In genomic region chr13:38452656-38453055, GRCh38 we compare ENCODE assay signal across 25 cellular contexts.
DNase-seq lines count a peak whose midpoint lies in the region; ATAC-seq, FAIRE-seq and TF ChIP-seq lines count a peak whose summit lies in the region.
"Had no signal": no experiment of that assay in that cellular context is flagged by ENCODE, and none has a peak within 500 bp of the region (broad histone marks: within the 10 kb centered on the region; RNA-seq: fewer than 3 reads in every experiment).

No MANE protein-coding gene starts in this region.

- H3K4me3 Mint-ChIP-seq in activated T-cell treated with anti-CD3 and anti-CD28 coated beads, Interleukin-2, amount 50 U/mL, for 72 hours = no peak overlapping the region
- H3K4me3 Mint-ChIP-seq: CD14-positive monocyte; CD4-positive, alpha-beta memory T cell; CD4-positive, CD25-positive, alpha-beta regulatory T cell; CD8-positive, alpha-beta memory T cell had no signal

- POLR2A ChIA-PET in HepG2 (lab: Yijun Ruan, JAX) (no interaction called here), K562 (lab: Yijun Ruan, JAX) (no interaction called here)

- H3K4me1 ChIP-seq in HepG2 (ENCODE audit: insufficient read depth, low read length) (no peaks in the 10 kb centered on the region), right lobe of liver (no peaks in the 10 kb centered on the region), K562 (replicated peaks in 1 of 2; ENCODE audit: control insufficient read depth in 2 of 2, insufficient read depth in 2 of 2, low read length in 2 of 2) (no peaks in the 10 kb centered on the region)
- H3K4me1 ChIP-seq: BE2C, BLaER1 had no signal

- H3K27me3 ChIP-seq in HepG2 (ENCODE audit: control insufficient read depth in 1 of 2, insufficient read depth in 2 of 2, low read length in 2 of 2) = no peaks in the 10 kb centered on the region
- no peaks in the 10 kb centered on the region for H3K27me3 ChIP-seq in right lobe of liver
- H3K27me3 ChIP-seq in K562 (ENCODE audit: control insufficient read depth in 2 of 2, insufficient read depth in 2 of 2, low read length in 2 of 2) = no peaks in the 10 kb centered on the region
- H3K27me3 ChIP-seq: BE2C, BLaER1 had no signal

- BruUV-seq in HepG2 (replicated peaks; lab: Mats Ljungman, UMichigan) (no TSS peak), K562 (replicated peaks; lab: Mats Ljungman, UMichigan) (no TSS peak)

- no peak overlapping the region for H3K4me3 ChIP-seq in HepG2 (replicated peaks in 1 of 3; ENCODE audit: insufficient read depth in 1 of 3, low read depth in 2 of 3, low read length in 3 of 3)
- H3K4me3 ChIP-seq in right lobe of liver = no peak overlapping the region
- no peak overlapping the region for H3K4me3 ChIP-seq in K562
- H3K4me3 ChIP-seq: BLaER1, GM12878 had no signal

- H3K27me3 Mint-ChIP-seq in activated T-cell treated with anti-CD3 and anti-CD28 coated beads, Interleukin-2, amount 50 U/mL, for 72 hours (ENCODE audit: low read depth) = no peaks in the 10 kb centered on the region
- H3K27me3 Mint-ChIP-seq: CD4-positive, alpha-beta memory T cell; CD4-positive, CD25-positive, alpha-beta regulatory T cell; CD8-positive, alpha-beta memory T cell had no signal

- CTCF ChIA-PET in HepG2 (lab: Yijun Ruan, JAX; ENCODE audit: low intra/inter-chr PET ratio, low total read pairs) = no interaction called here
- CTCF ChIA-PET in K562 (lab: Yijun Ruan, JAX; ENCODE audit: low intra/inter-chr PET ratio) = no interaction called here

- no peaks in the 10 kb centered on the region for H3K9me1 ChIP-seq in K562 (ENCODE audit: control insufficient read depth, insufficient read depth, low read length)

- no peak overlapping the region for H3K9ac ChIP-seq in HepG2 (ENCODE audit: insufficient read depth, low read depth, low read length)
- H3K9ac ChIP-seq in K562 (ENCODE audit: insufficient read depth in 1 of 2, low read depth in 2 of 2, low read length in 2 of 2) = no peak overlapping the region
- H3K9ac ChIP-seq: BLaER1 had no signal

- TF ChIP-seq EP300 in HepG2 (IDR thresholded peaks at IDR 0.05; ENCODE audit: low read depth in 2 of 2, low read length in 2 of 2) = no peak
- TF ChIP-seq EP300 in HepG2 (CRISPR knock-in tag; IDR thresholded peaks at IDR 0.05; ENCODE audit: borderline replicate concordance) = no peak
- TF ChIP-seq EP300 in K562 (IDR thresholded peaks at IDR 0.05; ENCODE audit: low read length) = no peak

- H3K4me1 Mint-ChIP-seq in activated T-cell treated with anti-CD3 and anti-CD28 coated beads, Interleukin-2, amount 50 U/mL, for 72 hours (ENCODE audit: low read depth) = no peaks in the 10 kb centered on the region
- H3K4me1 Mint-ChIP-seq: CD14-positive monocyte; CD4-positive, alpha-beta memory T cell; CD4-positive, CD25-positive, alpha-beta regulatory T cell; CD8-positive, alpha-beta memory T cell had no signal

- H2AFZ ChIP-seq in HepG2 (ENCODE audit: low read length) (no peak overlapping the region), K562 (ENCODE audit: low read depth, low read length) (no peak overlapping the region)

- 20% methylated on average over 3 of the region's 3 CpGs for WGBS in HepG2 (ENCODE audit: low lambda C conversion rate)
- WGBS in right lobe of liver (ENCODE audit: insufficient coverage, low coverage, low lambda C conversion rate, missing lambda C conversion rate) = 56% methylated on average over 3 of the region's 3 CpGs
- 0% methylated on average over 3 of the region's 3 CpGs for WGBS in K562 (ENCODE audit: insufficient coverage, low coverage, missing lambda C conversion rate)

- H3K36me3 ChIP-seq in HepG2 (replicated peaks in 1 of 2; ENCODE audit: control insufficient read depth in 1 of 2, insufficient read depth in 2 of 2, low read length in 2 of 2) (no peaks in the 10 kb centered on the region), right lobe of liver (no peaks in the 10 kb centered on the region), K562 (ENCODE audit: control insufficient read depth, insufficient read depth, low read length) (no peaks in the 10 kb centered on the region)
- H3K36me3 ChIP-seq: BE2C, BLaER1 had no signal

- H3K27ac ChIP-seq in HepG2 (ENCODE audit: extremely low read length, insufficient read depth, low read length) = no peak overlapping the region
- no peak overlapping the region for H3K27ac ChIP-seq in right lobe of liver
- no peak overlapping the region for H3K27ac ChIP-seq in K562 (ENCODE audit: extremely low read depth, low read depth, low read length)
- H3K27ac ChIP-seq: 22Rv1, BLaER1 had no signal

- H4K20me1 ChIP-seq in HepG2 (ENCODE audit: insufficient read depth, low read length) = no peaks in the 10 kb centered on the region
- H4K20me1 ChIP-seq in K562 (replicated peaks; ENCODE audit: control insufficient read depth, insufficient read depth, low read length) = no peaks in the 10 kb centered on the region
- H4K20me1 ChIP-seq: BLaER1 had no signal

- H3K27ac Mint-ChIP-seq in activated T-cell treated with anti-CD3 and anti-CD28 coated beads, Interleukin-2, amount 50 U/mL, for 72 hours = no peak overlapping the region
- H3K27ac Mint-ChIP-seq: CD14-positive monocyte; CD4-positive, alpha-beta memory T cell; CD4-positive, CD25-positive, alpha-beta regulatory T cell; CD8-positive, alpha-beta memory T cell had no signal

- H3K4me2 ChIP-seq in HepG2 (ENCODE audit: low read depth, low read length) (no peak overlapping the region), K562 (ENCODE audit: insufficient read depth, low read length) (no peak overlapping the region)
- H3K4me2 ChIP-seq: BLaER1 had no signal

- H3K36me3 Mint-ChIP-seq in activated T-cell treated with anti-CD3 and anti-CD28 coated beads, Interleukin-2, amount 50 U/mL, for 72 hours (ENCODE audit: insufficient read depth in 2 of 2) = no peaks in the 10 kb centered on the region
- H3K36me3 Mint-ChIP-seq: CD14-positive monocyte; CD4-positive, alpha-beta memory T cell; CD4-positive, CD25-positive, alpha-beta regulatory T cell; CD8-positive, alpha-beta memory T cell had no signal

- no peaks in the 10 kb centered on the region for H3K9me3 ChIP-seq in HepG2 (ENCODE audit: low read length)
- no peaks in the 10 kb centered on the region for H3K9me3 ChIP-seq in right lobe of liver
- no peaks in the 10 kb centered on the region for H3K9me3 ChIP-seq in K562 (replicated peaks; ENCODE audit: control insufficient read depth, insufficient read depth, low read depth, low read length)
- H3K9me3 ChIP-seq: BE2C, BLaER1 had no signal

- H3K79me2 ChIP-seq in HepG2 (ENCODE audit: insufficient read depth, low read length) = no peaks in the 10 kb centered on the region
- no peaks in the 10 kb centered on the region for H3K79me2 ChIP-seq in K562 (ENCODE audit: control insufficient read depth, insufficient read depth, low read length)

- no peak for ATAC-seq in HepG2
- no peak for ATAC-seq in right lobe of liver
- ATAC-seq in K562 = no peak
- ATAC-seq in activated T-cell treated with anti-CD3 and anti-CD28 coated beads, Interleukin-2, amount 50 U/mL, for 72 hours (replicated peaks in 1 of 2) = no peak
- ATAC-seq in GM19324 (IDR thresholded peaks at IDR 0.05; ENCODE audit: low FRiP score, unreplicated experiment) = no peak
- ATAC-seq: GM12878 had no signal

- no peaks in the 10 kb centered on the region for H3K9me3 Mint-ChIP-seq in activated T-cell treated with anti-CD3 and anti-CD28 coated beads, Interleukin-2, amount 50 U/mL, for 72 hours
- H3K9me3 Mint-ChIP-seq: CD4-positive, alpha-beta memory T cell; CD8-positive, alpha-beta memory T cell had no signal

- no peak for TF ChIP-seq POLR2A in HepG2 (IDR thresholded peaks at IDR 0.05; ENCODE audit: insufficient read depth in 1 of 2, low read depth in 2 of 2, low read length in 2 of 2)
- no peak for TF ChIP-seq POLR2A in right lobe of liver (IDR thresholded peaks at IDR 0.05)
- TF ChIP-seq POLR2A in K562 (conservative IDR thresholded peaks at IDR 0.05) = no peak

- FAIRE-seq in HepG2 (lab: Jason Lieb, UNC) (no peak), K562 (lab: Jason Lieb, UNC) (no peak)
- FAIRE-seq: GM12878, GM12892, GM18507 had no signal

- no peak for DNase-seq in HepG2 (ENCODE audit: low spot score)
- DNase-seq in right lobe of liver = no peak
- DNase-seq in K562 (ENCODE audit: extremely low read depth in 1 of 4, low spot score in 3 of 4) = no peak
- no peak for DNase-seq in activated T-cell treated with anti-CD3 and anti-CD28 coated beads, Interleukin-2, amount 50 U/mL, for 72 hours
- DNase-seq: ACHN; BE2C; C1 segment of cervical spinal cord; CD4-positive, alpha-beta memory T cell; CD4-positive, CD25-positive, alpha-beta regulatory T cell; CD8-positive, alpha-beta memory T cell; COR-L47; DMS 273 treated with DMSO at 0.1 percent for 48 hours; DMS153; DMS53; DMS79; DND-41; EL; GDM1 had no signal

- intact Hi-C loops in HepG2 (cut with micrococcal nuclease; ENCODE audit: unreplicated experiment) (no loop called here), right lobe of liver (cut with DNase I) (no loop called here), K562 (cut with micrococcal nuclease) (no loop called here)

- TF ChIP-seq CTCF in HepG2 (CRISPR knock-in tag; IDR thresholded peaks at IDR 0.05) (no peak), right lobe of liver (IDR thresholded peaks at IDR 0.05) (no peak), K562 (IDR thresholded peaks at IDR 0.05 in 2 of 3, conservative IDR thresholded peaks at IDR 0.05 in 1 of 3; ENCODE audit: insufficient read depth in 2 of 3, low read depth in 1 of 3, low read length in 3 of 3) (no peak)

- in situ Hi-C loops in HepG2 (cut with HindIII; ENCODE audit: extremely low pct_ligation_motif_present, low pct_unique_long_range_greater_than_20kb) = no loop called here
- in situ Hi-C loops in K562 (cut with MboI) = no loop called here

- no peak for TF ChIP-seq RAD21 in HepG2 (CRISPR knock-in tag; IDR thresholded peaks at IDR 0.05)
- TF ChIP-seq RAD21 in K562 (CRISPR knock-in tag; conservative IDR thresholded peaks at IDR 0.05 in 1 of 2, IDR thresholded peaks at IDR 0.05 in 1 of 2) = no peak

TF ChIP-seq in HepG2, 621 proteins besides CTCF, POLR2A, EP300 and RAD21 (continues in another document):
- no peak for TF ChIP-seq ZNF670 (CRISPR knock-in tag; IDR thresholded peaks at IDR 0.05; ENCODE audit: borderline replicate concordance)
- TF ChIP-seq MAFK (conservative IDR thresholded peaks at IDR 0.05 in 1 of 2, IDR thresholded peaks at IDR 0.05 in 1 of 2; ENCODE audit: low read length in 2 of 2) = peak; percentile 74
- no peak for TF ChIP-seq ZNF570 (CRISPR knock-in tag; IDR thresholded peaks at IDR 0.05; ENCODE audit: borderline replicate concordance)
- TF ChIP-seq SIN3B (IDR thresholded peaks at IDR 0.05; ENCODE audit: low read length) = no peak
- TF ChIP-seq JUND (CRISPR knock-in tag; IDR thresholded peaks at IDR 0.05) = no peak
- peak; percentile 63 for TF ChIP-seq MAFF (IDR thresholded peaks at IDR 0.05; ENCODE audit: low read depth, low read length)

Comparison
In these comparisons a context has a peak if more than half of its experiments do, and no peak if none do; other contexts are left out.
1. Of the 241 proteins assayed by ChIP-seq in both HepG2 and K562: peak only in HepG2: MAFF and MAFK; only in K562: none; in both: none; in neither: 239.